ENCODE assay signal across 8 cellular contexts in the genomic region with DNA sequence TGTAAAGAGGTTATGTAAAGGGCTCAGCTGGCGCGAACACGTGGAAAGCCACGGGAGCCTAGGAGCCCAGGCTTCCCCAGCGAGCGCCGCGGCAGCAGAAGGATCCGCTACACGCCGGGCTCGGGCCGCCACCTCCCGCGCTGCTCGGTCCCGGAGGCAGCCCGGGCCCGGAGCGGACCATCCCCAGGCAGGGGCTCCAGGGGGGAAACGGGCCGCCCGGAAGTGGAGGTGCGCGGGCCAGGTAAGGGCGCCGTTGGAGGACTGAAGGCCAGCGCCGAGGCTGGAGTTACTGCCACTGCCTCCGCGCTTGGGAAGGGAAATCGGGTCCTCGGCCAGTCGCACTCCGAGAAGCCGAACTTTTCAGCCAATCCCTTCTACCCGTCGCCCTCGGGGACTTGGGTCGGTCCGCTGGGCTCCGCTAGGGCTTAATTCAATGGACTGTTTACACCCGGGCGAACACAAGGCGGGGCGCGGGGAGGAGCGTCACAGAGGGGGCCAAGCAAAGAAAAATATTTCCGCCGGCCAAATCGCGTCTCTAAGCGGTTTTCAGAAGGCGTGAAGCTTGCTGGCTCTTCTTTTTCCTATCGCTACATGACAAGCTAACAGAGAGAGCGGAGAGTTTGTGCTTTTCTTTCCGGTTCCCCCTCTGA. TPM values are rescaled to one million over a fixed set of nuclear protein-coding genes. Genes with fewer than 3 reads are reported as not detected.
DNase-seq lines count a peak whose midpoint lies in the region; ATAC-seq and TF ChIP-seq lines count a peak whose summit lies in the region.

No MANE protein-coding gene starts in this region.

- no peaks in the 10 kb centered on the region for H3K27me3 Mint-ChIP-seq in natural killer cell treated with Interleukin-12 subunit alpha and Interleukin-12 subunit beta and Interleukin-15 and Interleukin-18, amount 100 ng/mL, for 72 hours

- H3K9me3 ChIP-seq in HAP-1 (no peaks in the 10 kb centered on the region), RWPE2 (ENCODE audit: severe bottlenecking) (no peaks in the 10 kb centered on the region)

- peak overlapping the region; percentile 83 for H3K27ac ChIP-seq in RWPE2 (ENCODE audit: poor library complexity, severe bottlenecking)

- H3K4me3 ChIP-seq in HAP-1, result peak overlapping the region; percentile 89
- peak overlapping the region; percentile 94 for H3K4me3 ChIP-seq in RWPE2 (ENCODE audit: severe bottlenecking)
- H3K4me3 ChIP-seq in fibroblast of pulmonary artery (replicated peaks; ENCODE audit: low read depth, low read length), result peak overlapping the region; percentile 91

- H3K4me3 Mint-ChIP-seq in natural killer cell treated with Interleukin-12 subunit alpha and Interleukin-12 subunit beta and Interleukin-15 and Interleukin-18, amount 100 ng/mL, for 72 hours, result peak overlapping the region; percentile 89

- H3K36me3 Mint-ChIP-seq in natural killer cell treated with Interleukin-12 subunit alpha and Interleukin-12 subunit beta and Interleukin-15 and Interleukin-18, amount 100 ng/mL, for 72 hours, result no peaks in the 10 kb centered on the region

- H3K27ac Mint-ChIP-seq in natural killer cell treated with Interleukin-12 subunit alpha and Interleukin-12 subunit beta and Interleukin-15 and Interleukin-18, amount 100 ng/mL, for 72 hours, result peak overlapping the region; percentile 98 to 99

- ATAC-seq in RWPE2 (ENCODE audit: low read depth), result peak; percentile 83
- ATAC-seq in natural killer cell treated with Interleukin-12 subunit alpha and Interleukin-12 subunit beta and Interleukin-15 and Interleukin-18, amount 100 ng/mL, for 72 hours, result peak; percentile 88 to 90

- peaks cover 32 to 45% of the 10 kb centered on the region in 2 donors for H3K4me1 Mint-ChIP-seq in natural killer cell treated with Interleukin-12 subunit alpha and Interleukin-12 subunit beta and Interleukin-15 and Interleukin-18, amount 100 ng/mL, for 72 hours (ENCODE audit: low read depth in 2 of 2)

- DNase-seq in G401 (ENCODE audit: low spot score) (peak; percentile 94), HAP-1 (ENCODE audit: low spot score in 2 of 2) (peak; percentile 83 to 93), M059J (ENCODE audit: low read depth) (peak; percentile 94), RWPE2 (ENCODE audit: low spot score) (peak; percentile 94), fibroblast of pulmonary artery (ENCODE audit: low read depth) (peak; percentile 93)
- peak; percentile 85 for DNase-seq in activated effector memory CD4-positive, alpha-beta T cell treated with Interleukin-2 at 50 U/mL for 16 hours
- DNase-seq in natural killer cell treated with Interleukin-12 subunit alpha and Interleukin-12 subunit beta and Interleukin-15 and Interleukin-18, amount 100 ng/mL, for 72 hours (ENCODE audit: low spot score), result peak; percentile 92
- peak; percentile 88 for DNase-seq in stimulated activated naive CD4-positive, alpha-beta T cell treated with Interleukin-2 at 50 U/mL for 16 hours (lab: John Stamatoyannopoulos, UW)

- H3K27me3 ChIP-seq in HAP-1 (ENCODE audit: low read depth), result no peaks in the 10 kb centered on the region
- no peaks in the 10 kb centered on the region for H3K27me3 ChIP-seq in RWPE2 (ENCODE audit: insufficient read depth, poor library complexity, severe bottlenecking)

- TF ChIP-seq CTCF in RWPE2 (IDR thresholded peaks at IDR 0.05; ENCODE audit: poor library complexity, severe bottlenecking) (no peak), fibroblast of pulmonary artery (IDR thresholded peaks at IDR 0.05; ENCODE audit: low read length, missing control alignments) (no peak)

- peaks cover 21% of the 10 kb centered on the region for H3K36me3 ChIP-seq in HAP-1 (replicated peaks)
- peaks cover 30% of the 10 kb centered on the region for H3K36me3 ChIP-seq in RWPE2 (ENCODE audit: low read depth)

- in situ Hi-C loops in G401 (cut with HindIII; ENCODE audit: low sequenced_read_pairs) (no loop called here), HAP-1 (cut with MboI; ENCODE audit: low sequenced_read_pairs) (no loop called here)

- no peaks in the 10 kb centered on the region for H3K9me3 Mint-ChIP-seq in natural killer cell treated with Interleukin-12 subunit alpha and Interleukin-12 subunit beta and Interleukin-15 and Interleukin-18, amount 100 ng/mL, for 72 hours

- H3K4me1 ChIP-seq in HAP-1, result peaks cover 8% of the 10 kb centered on the region
- H3K4me1 ChIP-seq in RWPE2 (ENCODE audit: insufficient read depth, poor library complexity, severe bottlenecking), result peaks cover 9% of the 10 kb centered on the region

RNA-seq across cellular contexts. Expression of gene STK35, which starts 0.4 kb away (rescaled TPM):
- total RNA-seq in G401 (2014; rRNA removed; shearing (Covaris generic)), result 12.9 and 17.2 TPM in 2 replicates
- total RNA-seq in M059J (2014; rRNA removed; shearing (Covaris generic)), result 19.5 and 33.4 TPM in 2 replicates
- total RNA-seq in natural killer cell treated with Interleukin-12 subunit alpha and Interleukin-12 subunit beta and Interleukin-15 and Interleukin-18, amount 100 ng/mL, for 72 hours, result 10 to 100 TPM; 21.4 to 30.5 TPM

Comparison
In these comparisons a context has a peak if more than half of its experiments do, and no peak if none do; other contexts are left out.
1. Peak in every context shown above with its lines: DNase-seq, ATAC-seq, H3K4me3 ChIP-seq and H3K27ac ChIP-seq.